ENCODE assay signal across 27 cellular contexts in genomic region chr3:194128202-194128907, GRCh38. TPM values are rescaled to one million over a fixed set of nuclear protein-coding genes. Genes with fewer than 3 reads are reported as not detected.
DNase-seq lines count a peak whose midpoint lies in the region; ATAC-seq, FAIRE-seq and TF ChIP-seq lines count a peak whose summit lies in the region.
"Had no signal": no experiment of that assay in that cellular context is flagged by ENCODE, and none has a peak within 500 bp of the region (broad histone marks: within the 10 kb centered on the region; RNA-seq: fewer than 3 reads in every experiment).

No MANE protein-coding gene starts in this region.

- no peak overlapping the region for H3K23ac ChIP-seq in trophoblast cell (ENCODE audit: low read length)

- no peak overlapping the region for H3K27ac ChIP-seq in astrocyte (ENCODE audit: low read depth, low read length)
- no peak overlapping the region for H3K27ac ChIP-seq in trophoblast cell (ENCODE audit: low read depth, low read length)
- H3K27ac ChIP-seq in gastrocnemius medialis = no peak overlapping the region
- H3K27ac ChIP-seq: left ventricle myocardium inferior, thyroid gland had no signal

- H3K27me3 ChIP-seq in GM06990 (replicated peaks; ENCODE audit: control insufficient read depth, insufficient read depth, low read length) (no peaks in the 10 kb centered on the region), astrocyte (ENCODE audit: insufficient read depth, low read length) (peaks cover 48% of the 10 kb centered on the region), trophoblast cell (ENCODE audit: insufficient read depth, low read length) (no peaks in the 10 kb centered on the region), gastrocnemius medialis (no peaks in the 10 kb centered on the region)
- H3K27me3 ChIP-seq: BE2C, MG63, thyroid gland had no signal

- no peaks in the 10 kb centered on the region for H3K9me3 ChIP-seq in astrocyte (ENCODE audit: insufficient read depth, low read depth, low read length)
- H3K9me3 ChIP-seq in trophoblast cell (ENCODE audit: insufficient read depth, low read depth, low read length) = no peaks in the 10 kb centered on the region
- no peaks in the 10 kb centered on the region for H3K9me3 ChIP-seq in gastrocnemius medialis
- H3K9me3 ChIP-seq: BE2C, left ventricle myocardium inferior, MG63, thyroid gland had no signal

- no peak overlapping the region for H3K4ac ChIP-seq in trophoblast cell (ENCODE audit: low read depth, low read length)

- H3K9me3 Mint-ChIP-seq in astrocyte (ENCODE audit: unreplicated experiment) = peaks cover 5% of the 10 kb centered on the region
- H3K9me3 Mint-ChIP-seq in activated naive CD4-positive, alpha-beta T cell treated with anti-CD3 and anti-CD28 coated beads, Interleukin-2, amount 50 U/mL, for 72 hours = no peaks in the 10 kb centered on the region
- H3K9me3 Mint-ChIP-seq: activated CD4-positive, alpha-beta T cell treated with anti-CD3 and anti-CD28 coated beads, Interleukin-2, amount 10 ng/mL, durations not matched to agents 7 days and 5 days; activated T-cell treated with anti-CD3 and anti-CD28 coated beads, Interleukin-2, amount 50 U/mL, for 24 hours; brain; H9; naive B cell; stimulated activated naive CD8-positive, alpha-beta T cell treated with anti-CD3 and anti-CD28 coated beads, Interleukin-15, amount 100 ng/mL, for 72 hours had no signal

- H3K4me1 ChIP-seq in astrocyte (ENCODE audit: insufficient read depth, low read length) (peaks cover 36% of the 10 kb centered on the region), trophoblast cell (ENCODE audit: control insufficient read depth in 1 of 2, insufficient read depth in 2 of 2, low read length in 2 of 2) (peaks cover 21 to 22% of the 10 kb centered on the region in 2 experiments), gastrocnemius medialis (peaks cover 0 to 13% of the 10 kb centered on the region in 2 donors)

- no peak overlapping the region for H2BK5ac ChIP-seq in trophoblast cell (ENCODE audit: low read depth, low read length, poor library complexity)

- peak; percentile 39 for FAIRE-seq in GM19239 (lab: Jason Lieb, UNC)
- no peak for FAIRE-seq in astrocyte (lab: Jason Lieb, UNC)
- FAIRE-seq: islet of Langerhans had no signal

- no peak overlapping the region for H4K8ac ChIP-seq in trophoblast cell (ENCODE audit: low read depth, low read length)

- no peak overlapping the region for H3K27ac Mint-ChIP-seq in astrocyte (ENCODE audit: unreplicated experiment)
- H3K27ac Mint-ChIP-seq in activated naive CD4-positive, alpha-beta T cell treated with anti-CD3 and anti-CD28 coated beads, Interleukin-2, amount 50 U/mL, for 72 hours = peak overlapping the region in 1 of 2 donors; percentile 3
- H3K27ac Mint-ChIP-seq: activated CD4-positive, alpha-beta T cell treated with anti-CD3 and anti-CD28 coated beads, Interleukin-2, amount 10 ng/mL, durations not matched to agents 7 days and 5 days; activated T-cell treated with anti-CD3 and anti-CD28 coated beads, Interleukin-2, amount 50 U/mL, for 24 hours; H9; stimulated activated naive CD8-positive, alpha-beta T cell treated with anti-CD3 and anti-CD28 coated beads, Interleukin-15, amount 100 ng/mL, for 72 hours had no signal

- no peak overlapping the region for H2AK5ac ChIP-seq in trophoblast cell (ENCODE audit: low read length)

- H3K9ac ChIP-seq in astrocyte (ENCODE audit: low read length) = no peak overlapping the region
- H3K9ac ChIP-seq in trophoblast cell (ENCODE audit: low read length) = no peak overlapping the region

- no CpG with 5 or more reads among the region's 11 CpGs for WGBS in trophoblast cell (ENCODE audit: extremely low coverage, insufficient coverage, insufficient read length)

- intact Hi-C loops in gastrocnemius medialis (cut with DNase I; ENCODE audit: low total_unique reads) = no loop called here

- ATAC-seq in gastrocnemius medialis (no peak), HG02763 (IDR thresholded peaks at IDR 0.05; ENCODE audit: unreplicated experiment) (no peak)
- ATAC-seq in activated naive CD4-positive, alpha-beta T cell treated with anti-CD3 and anti-CD28 coated beads, Interleukin-2, amount 50 U/mL, for 72 hours = no peak
- ATAC-seq: stimulated activated naive CD8-positive, alpha-beta T cell treated with anti-CD3 and anti-CD28 coated beads, Interleukin-15, amount 100 ng/mL, for 72 hours had no signal

- H3K27me3 Mint-ChIP-seq in astrocyte (ENCODE audit: low read depth, unreplicated experiment) = peaks cover 85% of the 10 kb centered on the region

- H3K18ac ChIP-seq in trophoblast cell (ENCODE audit: low read length) = no peak overlapping the region

- DNase-seq in GM06990 (ENCODE audit: extremely low read depth, insufficient read length) = no peak
- no peak for DNase-seq in GM19239 (ENCODE audit: insufficient read length, low spot score)
- DNase-seq in astrocyte (ENCODE audit: low read depth) = peak; percentile 36
- DNase-seq in trophoblast cell = peak; percentile 26 to 71
- no peak for DNase-seq in gastrocnemius medialis
- no peak for DNase-seq in activated naive CD4-positive, alpha-beta T cell treated with anti-CD3 and anti-CD28 coated beads, Interleukin-2, amount 50 U/mL, for 72 hours (ENCODE audit: low spot score in 2 of 2)
- DNase-seq: ACHN; activated CD4-positive, alpha-beta T cell treated with anti-CD3 and anti-CD28 coated beads, Interleukin-2, amount 10 ng/mL, durations not matched to agents 7 days and 5 days; activated gamma-delta T cell treated with Interleukin-2 at 50 U/mL for 16 hours; activated T-cell treated with anti-CD3 and anti-CD28 coated beads, Interleukin-2, amount 50 U/mL, for 24 hours; BE2C; GDM1; H9; KBM-7; left ventricle myocardium inferior; MG63; naive B cell; NCI-H1105 treated with DMSO at 0.1 percent for 48 hours; NCI-H2029 treated with DMSO at 0.1 percent for 48 hours; NCI-H345; NCI-H82; nucleus accumbens; stimulated activated naive CD8-positive, alpha-beta T cell treated with anti-CD3 and anti-CD28 coated beads, Interleukin-15, amount 100 ng/mL, for 72 hours; thyroid gland had no signal

- H3K4me2 ChIP-seq in astrocyte (ENCODE audit: low read length) (no peak overlapping the region), trophoblast cell (ENCODE audit: low read length) (no peak overlapping the region)

- H2BK12ac ChIP-seq in trophoblast cell (ENCODE audit: low read length) = no peak overlapping the region

- H2AFZ ChIP-seq in astrocyte (ENCODE audit: low read depth, low read length) = no peak overlapping the region
- H2AFZ ChIP-seq in trophoblast cell (ENCODE audit: insufficient read depth, low read length, poor library complexity) = no peak overlapping the region

- no peaks in the 10 kb centered on the region for H4K20me1 ChIP-seq in astrocyte (ENCODE audit: insufficient read depth, low read length)

- no peak overlapping the region for H4K91ac ChIP-seq in trophoblast cell (ENCODE audit: low read depth, low read length)

- no peak overlapping the region for H3K4me3 Mint-ChIP-seq in astrocyte (ENCODE audit: unreplicated experiment)
- H3K4me3 Mint-ChIP-seq: activated CD4-positive, alpha-beta T cell treated with anti-CD3 and anti-CD28 coated beads, Interleukin-2, amount 10 ng/mL, durations not matched to agents 7 days and 5 days; activated T-cell treated with anti-CD3 and anti-CD28 coated beads, Interleukin-2, amount 50 U/mL, for 24 hours; brain; stimulated activated naive CD8-positive, alpha-beta T cell treated with anti-CD3 and anti-CD28 coated beads, Interleukin-15, amount 100 ng/mL, for 72 hours had no signal

- H3K79me2 ChIP-seq in astrocyte (ENCODE audit: insufficient read depth, low read length) (no peaks in the 10 kb centered on the region), trophoblast cell (ENCODE audit: control insufficient read depth, insufficient read depth, low read length, poor library complexity) (no peaks in the 10 kb centered on the region)

- no peak for TF ChIP-seq POLR2A in gastrocnemius medialis (IDR thresholded peaks at IDR 0.05)

- H4K12ac ChIP-seq in trophoblast cell (ENCODE audit: low read depth, low read length) = no peak overlapping the region

- peaks cover 26% of the 10 kb centered on the region for H3K4me1 Mint-ChIP-seq in astrocyte (ENCODE audit: low read depth, unreplicated experiment)

- H3K4me3 ChIP-seq in GM06990 (replicated peaks; ENCODE audit: low read depth, low read length) = no peak overlapping the region
- H3K4me3 ChIP-seq in astrocyte (ENCODE audit: insufficient read depth, low read depth, low read length) = no peak overlapping the region
- no peak overlapping the region for H3K4me3 ChIP-seq in trophoblast cell (ENCODE audit: low read depth, low read length)
- H3K4me3 ChIP-seq in gastrocnemius medialis = no peak overlapping the region
- H3K4me3 ChIP-seq: left ventricle myocardium inferior, MG63, thyroid gland had no signal

- in situ Hi-C loops in gastrocnemius medialis (cut with MboI; ENCODE audit: low sequenced_read_pairs in 4 of 4) = loop anchor here in 1 of 4 donors (25.0 kb wide), 1 partner anchor 141 kb away; no protein-coding TSS in a partner anchor

- H3K36me3 Mint-ChIP-seq in astrocyte (ENCODE audit: low read depth, unreplicated experiment) = no peaks in the 10 kb centered on the region
- H3K36me3 Mint-ChIP-seq in activated naive CD4-positive, alpha-beta T cell treated with anti-CD3 and anti-CD28 coated beads, Interleukin-2, amount 50 U/mL, for 72 hours = peaks cover 0 to 5% of the 10 kb centered on the region in 2 donors
- H3K36me3 Mint-ChIP-seq: brain had no signal

- H3K36me3 ChIP-seq in GM06990 (ENCODE audit: control insufficient read depth, insufficient read depth, low read length) = no peaks in the 10 kb centered on the region
- no peaks in the 10 kb centered on the region for H3K36me3 ChIP-seq in astrocyte (ENCODE audit: insufficient read depth, low read length)
- H3K36me3 ChIP-seq in trophoblast cell (ENCODE audit: control insufficient read depth in 1 of 2, insufficient read depth in 2 of 2, low read length in 2 of 2) = no peaks in the 10 kb centered on the region
- H3K36me3 ChIP-seq in gastrocnemius medialis = no peaks in the 10 kb centered on the region
- H3K36me3 ChIP-seq: BE2C, left ventricle myocardium inferior, MG63, thyroid gland had no signal

- TF ChIP-seq CTCF in GM06990 (IDR thresholded peaks at IDR 0.05; ENCODE audit: insufficient read depth, low read length, poor library complexity, severe bottlenecking) (peak; percentile 33), astrocyte (IDR thresholded peaks at IDR 0.05; ENCODE audit: insufficient read depth, low read depth, low read length) (no peak), gastrocnemius medialis (IDR thresholded peaks at IDR 0.05 in 4 of 5, conservative IDR thresholded peaks at IDR 0.05 in 1 of 5) (no peak)

- H3K79me1 ChIP-seq in trophoblast cell (ENCODE audit: low read length) = peaks cover 10% of the 10 kb centered on the region

- H3K14ac ChIP-seq in trophoblast cell (ENCODE audit: low read length) = no peak overlapping the region

- H2BK120ac ChIP-seq in trophoblast cell (ENCODE audit: insufficient read depth, low read length, poor library complexity) = no peak overlapping the region

RNA-seq across cellular contexts. Expression of gene HES1, which starts 7.6 kb away (rescaled TPM):
- total RNA-seq in astrocyte (44.6 and 46.5 TPM in 2 replicates), gastrocnemius medialis (10 to 100 TPM in 3 of 4 donors, 1 to 10 TPM in 1; 9.7 to 38.3 (median 27.8) TPM)
- 62.4 and 67.6 TPM in 2 replicates for polyA plus RNA-seq in trophoblast cell (2013)
- total RNA-seq in activated naive CD4-positive, alpha-beta T cell treated with anti-CD3 and anti-CD28 coated beads, Interleukin-2, amount 50 U/mL, for 72 hours = 1 to 10 TPM in 1 of 2 donors, not detected in 1; 2.5 TPM

Comparison
In these comparisons a context has a peak if more than half of its experiments do, and no peak if none do; other contexts are left out.
1. DNase-seq: peak in astrocyte (single experiment) and trophoblast cell (2 of 2); none in GM06990 (single experiment), GM19239 (single experiment), gastrocnemius medialis (0 of 2) and activated naive CD4-positive, alpha-beta T cell treated with anti-CD3 and anti-CD28 coated beads, Interleukin-2, amount 50 U/mL, for 72 hours (0 of 2).